8 cellular contexts compared by ENCODE assay signal in the genomic region with DNA sequence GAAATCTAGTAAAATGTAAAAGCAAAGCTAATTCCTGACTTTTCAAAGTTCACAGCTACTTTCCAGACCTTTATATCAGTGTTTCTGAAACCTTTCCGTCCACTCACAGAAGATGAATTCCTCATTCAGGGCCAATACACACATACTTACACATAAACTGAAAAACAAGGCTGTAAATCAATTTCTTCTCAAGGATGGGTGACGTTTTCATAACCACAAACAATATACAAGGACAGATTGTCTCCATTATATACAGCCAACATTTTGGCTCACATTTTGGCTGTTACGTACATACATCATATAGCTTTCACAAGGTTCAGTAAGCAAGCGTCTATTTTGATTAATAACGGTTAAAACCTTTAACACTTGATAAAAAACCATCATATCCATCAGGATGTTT. TPM values are rescaled to one million over a fixed set of nuclear protein-coding genes. Genes with fewer than 3 reads are reported as not detected.
DNase-seq lines count a peak whose midpoint lies in the region; ATAC-seq and TF ChIP-seq lines count a peak whose summit lies in the region.

No MANE protein-coding gene starts in this region.

- TF ChIP-seq RAD21 in neural cell (conservative IDR thresholded peaks at IDR 0.05) = no peak

- no peak for DNase-seq in Calu3
- no peak for DNase-seq in MG63
- DNase-seq in dermis blood vessel endothelial cell = peak; percentile 18
- DNase-seq in mesenteric fat pad (ENCODE audit: low spot score) = no peak
- no peak for DNase-seq in neuronal stem cell (ENCODE audit: low spot score)

- H3F3A ChIP-seq in neural cell (ENCODE audit: insufficient read depth, low read length, poor library complexity, severe bottlenecking) = no peaks in the 10 kb centered on the region

- H3K4ac ChIP-seq in neuronal stem cell (ENCODE audit: low read length) = no peak overlapping the region

- no peak overlapping the region for H3K23ac ChIP-seq in neuronal stem cell (ENCODE audit: low read depth, low read length, poor library complexity)

- no peak overlapping the region for H2AFZ ChIP-seq in neural cell (ENCODE audit: low read depth, low read length)
- no peak overlapping the region for H2AFZ ChIP-seq in neuronal stem cell (ENCODE audit: low read length)

- H3K4me2 ChIP-seq in neural cell (ENCODE audit: low read length) = peak overlapping the region; percentile 71
- H3K4me2 ChIP-seq in neuronal stem cell (ENCODE audit: insufficient read depth, low read length, poor library complexity, severe bottlenecking) = no peak overlapping the region

- H4K91ac ChIP-seq in neuronal stem cell (ENCODE audit: low read depth, low read length, poor library complexity) = no peak overlapping the region

- H2BK5ac ChIP-seq in neuronal stem cell (ENCODE audit: low read length) = no peak overlapping the region

- peak overlapping the region; percentile 93 for H3K27ac Mint-ChIP-seq in Calu3 (ENCODE audit: unreplicated experiment)

- no CpG with 5 or more reads among the region's 5 CpGs for WGBS in neuronal stem cell (ENCODE audit: extremely low coverage in 2 of 2, insufficient read length in 2 of 2, insufficient replicate concordance in 1 of 2), 2 donors

- H3K27ac ChIP-seq in neural cell (ENCODE audit: low read length) (peak overlapping the region; percentile 95), neuronal stem cell (replicated peaks; ENCODE audit: low read length) (no peak overlapping the region)

- TF ChIP-seq CTCF in Calu3 (IDR thresholded peaks at IDR 0.05; ENCODE audit: unreplicated experiment) (no peak), neural cell (IDR thresholded peaks at IDR 0.05; ENCODE audit: poor library complexity, severe bottlenecking) (no peak)

- H3K9me3 Mint-ChIP-seq in Calu3 (ENCODE audit: low read depth, unreplicated experiment) = no peaks in the 10 kb centered on the region

- H3K4me1 Mint-ChIP-seq in Calu3 (ENCODE audit: low read depth, unreplicated experiment) = peaks cover 17% of the 10 kb centered on the region

- H3K79me2 ChIP-seq in neural cell (replicated peaks; ENCODE audit: insufficient read depth, low read length) = peaks cover 57% of the 10 kb centered on the region

- intact Hi-C loops in Calu3 (cut with micrococcal nuclease; ENCODE audit: unreplicated experiment) = no loop called here

- H3K9ac ChIP-seq in neural cell (ENCODE audit: low read length) = peak overlapping the region; percentile 94
- no peak overlapping the region for H3K9ac ChIP-seq in neuronal stem cell (ENCODE audit: low read depth, low read length, poor library complexity)

- no peak overlapping the region for H3K14ac ChIP-seq in neuronal stem cell (ENCODE audit: low read length)

- H3K18ac ChIP-seq in neuronal stem cell (ENCODE audit: low read length) = no peak overlapping the region

- H3K4me3 ChIP-seq in MG63 (peak overlapping the region; percentile 97), neural cell (ENCODE audit: low read length) (peak overlapping the region; percentile 98), neuronal stem cell (ENCODE audit: low read length in 2 of 2) (peak overlapping the region in 1 of 2 donors; percentile 96)

- no peak overlapping the region for H4K8ac ChIP-seq in neuronal stem cell (ENCODE audit: low read depth, low read length)

- no peak overlapping the region for H2BK120ac ChIP-seq in neuronal stem cell (ENCODE audit: low read depth, low read length)

- ATAC-seq in HG03135 (IDR thresholded peaks at IDR 0.05; ENCODE audit: unreplicated experiment) (no peak), HG03280 (IDR thresholded peaks at IDR 0.05; ENCODE audit: unreplicated experiment) (no peak)

- no peaks in the 10 kb centered on the region for H3K27me3 Mint-ChIP-seq in Calu3 (ENCODE audit: unreplicated experiment)

- H3K36me3 Mint-ChIP-seq in Calu3 (ENCODE audit: insufficient read depth, unreplicated experiment) = peaks cover 21% of the 10 kb centered on the region

- H3K9me3 ChIP-seq in MG63 = no peaks in the 10 kb centered on the region
- no peaks in the 10 kb centered on the region for H3K9me3 ChIP-seq in neural cell (ENCODE audit: low read length)
- no peaks in the 10 kb centered on the region for H3K9me3 ChIP-seq in neuronal stem cell (replicated peaks in 1 of 2; ENCODE audit: control insufficient read depth in 2 of 2, insufficient read depth in 1 of 2, low read depth in 1 of 2, low read length in 2 of 2)

- H3K4me3 Mint-ChIP-seq in Calu3 (ENCODE audit: low read depth, unreplicated experiment) = peak overlapping the region; percentile 98

- H3K27me3 ChIP-seq in MG63 (no peaks in the 10 kb centered on the region), neural cell (ENCODE audit: insufficient read depth, low read depth, low read length) (no peaks in the 10 kb centered on the region), neuronal stem cell (ENCODE audit: control insufficient read depth in 3 of 3, insufficient read depth in 3 of 3, low read depth in 1 of 3, low read length in 3 of 3) (no peaks in the 10 kb centered on the region)

- H3K79me1 ChIP-seq in neuronal stem cell (ENCODE audit: low read depth, low read length) = peaks cover 1% of the 10 kb centered on the region

- no peaks in the 10 kb centered on the region for H3K9me2 ChIP-seq in neural cell (ENCODE audit: insufficient read depth, low read length)

- no peaks in the 10 kb centered on the region for H4K20me1 ChIP-seq in neural cell (ENCODE audit: insufficient read depth)

- peaks cover 13% of the 10 kb centered on the region for H3K36me3 ChIP-seq in MG63
- H3K36me3 ChIP-seq in neural cell (ENCODE audit: insufficient read depth, low read length) = no peaks in the 10 kb centered on the region
- peaks cover 3 to 11% of the 10 kb centered on the region in 2 donors for H3K36me3 ChIP-seq in neuronal stem cell (replicated peaks in 1 of 2; ENCODE audit: control insufficient read depth in 2 of 2, insufficient read depth in 2 of 2, low read length in 2 of 2)

- no peak overlapping the region for H2BK12ac ChIP-seq in neuronal stem cell (ENCODE audit: low read length)

- no peak overlapping the region for H2AK5ac ChIP-seq in neuronal stem cell (ENCODE audit: low read depth, low read length)

- CTCF ChIA-PET in Calu3 (lab: Charles Lee) = interaction anchor here (0.6 to 1.3 kb wide), 4 partner anchors 48 to 1019 kb away, joined by 3 read pairs; no protein-coding TSS in a partner anchor

- TF ChIP-seq EP300 in neural cell (conservative IDR thresholded peaks at IDR 0.05; ENCODE audit: poor library complexity, severe bottlenecking) = no peak

- H2BK15ac ChIP-seq in neuronal stem cell (ENCODE audit: low read length) = no peak overlapping the region

- peaks cover 0 to 1% of the 10 kb centered on the region in 2 donors for H3K4me1 ChIP-seq in neuronal stem cell (ENCODE audit: control insufficient read depth in 2 of 2, insufficient read depth in 1 of 2, low read depth in 1 of 2, low read length in 2 of 2)

- BruUV-seq in Calu3 (replicated peaks; lab: Mats Ljungman, UMichigan) = TSS peak; percentile 42

TF ChIP-seq in neural cell, 6 proteins besides CTCF, POLR2A, EP300 and RAD21:
- TF ChIP-seq, protein P1, sequence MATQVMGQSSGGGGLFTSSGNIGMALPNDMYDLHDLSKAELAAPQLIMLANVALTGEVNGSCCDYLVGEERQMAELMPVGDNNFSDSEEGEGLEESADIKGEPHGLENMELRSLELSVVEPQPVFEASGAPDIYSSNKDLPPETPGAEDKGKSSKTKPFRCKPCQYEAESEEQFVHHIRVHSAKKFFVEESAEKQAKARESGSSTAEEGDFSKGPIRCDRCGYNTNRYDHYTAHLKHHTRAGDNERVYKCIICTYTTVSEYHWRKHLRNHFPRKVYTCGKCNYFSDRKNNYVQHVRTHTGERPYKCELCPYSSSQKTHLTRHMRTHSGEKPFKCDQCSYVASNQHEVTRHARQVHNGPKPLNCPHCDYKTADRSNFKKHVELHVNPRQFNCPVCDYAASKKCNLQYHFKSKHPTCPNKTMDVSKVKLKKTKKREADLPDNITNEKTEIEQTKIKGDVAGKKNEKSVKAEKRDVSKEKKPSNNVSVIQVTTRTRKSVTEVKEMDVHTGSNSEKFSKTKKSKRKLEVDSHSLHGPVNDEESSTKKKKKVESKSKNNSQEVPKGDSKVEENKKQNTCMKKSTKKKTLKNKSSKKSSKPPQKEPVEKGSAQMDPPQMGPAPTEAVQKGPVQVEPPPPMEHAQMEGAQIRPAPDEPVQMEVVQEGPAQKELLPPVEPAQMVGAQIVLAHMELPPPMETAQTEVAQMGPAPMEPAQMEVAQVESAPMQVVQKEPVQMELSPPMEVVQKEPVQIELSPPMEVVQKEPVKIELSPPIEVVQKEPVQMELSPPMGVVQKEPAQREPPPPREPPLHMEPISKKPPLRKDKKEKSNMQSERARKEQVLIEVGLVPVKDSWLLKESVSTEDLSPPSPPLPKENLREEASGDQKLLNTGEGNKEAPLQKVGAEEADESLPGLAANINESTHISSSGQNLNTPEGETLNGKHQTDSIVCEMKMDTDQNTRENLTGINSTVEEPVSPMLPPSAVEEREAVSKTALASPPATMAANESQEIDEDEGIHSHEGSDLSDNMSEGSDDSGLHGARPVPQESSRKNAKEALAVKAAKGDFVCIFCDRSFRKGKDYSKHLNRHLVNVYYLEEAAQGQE (IDR thresholded peaks at IDR 0.05; ENCODE audit: borderline replicate concordance) = no peak
- TF ChIP-seq MXI1 (conservative IDR thresholded peaks at IDR 0.05; ENCODE audit: poor library complexity, severe bottlenecking) (no peak), EZH2 (IDR thresholded peaks at IDR 0.05; ENCODE audit: borderline replicate concordance, insufficient read depth, low read length, poor library complexity, severe bottlenecking) (no peak), POLR2AphosphoS5 (IDR thresholded peaks at IDR 0.05) (no peak), TAF1 (IDR thresholded peaks at IDR 0.05; ENCODE audit: low read depth) (no peak), SMC3 (conservative IDR thresholded peaks at IDR 0.05; ENCODE audit: poor library complexity) (no peak)

RNA-seq across cellular contexts. Expression of a gene that starts 1.4 kb away (rescaled TPM):
- total RNA-seq in Calu3 (2022) = 68.8 and 72.6 TPM in 2 replicates
- total RNA-seq in MG63 (2014; rRNA removed; shearing (Covaris generic); ENCODE audit: low replicate concordance) = 28.7 and 31.4 TPM in 2 replicates
- 51.7 and 58.4 TPM in 2 replicates for total RNA-seq in dermis blood vessel endothelial cell
- 129 and 136 TPM in 2 replicates for polyA plus RNA-seq in neural cell
- 156 and 180 TPM in 2 replicates for polyA minus RNA-seq in neural cell
- total RNA-seq in mesenteric fat pad = 46.8 TPM
- 84.1 TPM for polyA plus RNA-seq in neuronal stem cell (2013, experiment 1 of 2)
- 83.5 TPM for polyA plus RNA-seq in neuronal stem cell (2013, experiment 2 of 2)
